Comparison of ENCODE assay signal across 29 cellular contexts in the genomic region with DNA sequence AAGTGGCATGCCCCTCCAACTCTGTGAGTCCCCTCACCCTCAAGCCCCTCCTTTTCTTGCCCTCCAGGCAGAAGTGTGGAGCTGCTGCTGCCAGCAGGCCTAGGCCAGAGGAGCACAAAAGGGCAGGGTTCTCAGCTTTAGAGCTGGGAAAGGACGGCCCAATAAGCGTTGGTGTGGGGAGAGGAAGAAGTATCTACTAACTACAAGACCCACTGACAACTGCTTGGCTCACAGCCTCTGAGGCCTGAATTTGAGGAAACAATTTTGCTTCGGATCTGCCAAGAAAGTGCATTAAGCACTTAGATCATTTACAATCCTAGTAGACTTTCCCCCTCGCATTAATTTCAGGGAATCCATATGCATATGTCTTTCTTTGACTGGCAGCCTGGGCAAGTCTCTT.
DNase-seq lines count a peak whose midpoint lies in the region; FAIRE-seq and TF ChIP-seq lines count a peak whose summit lies in the region.
"Had no signal": no experiment of that assay in that cellular context is flagged by ENCODE, and none has a peak within 500 bp of the region (broad histone marks: within the 10 kb centered on the region; RNA-seq: fewer than 3 reads in every experiment).

No MANE protein-coding gene starts in this region.

- H3K4me3 ChIP-seq in astrocyte (ENCODE audit: insufficient read depth, low read depth, low read length) (no peak overlapping the region), fibroblast of the aortic adventitia (ENCODE audit: low read depth, low read length) (no peak overlapping the region), parathyroid adenoma (ENCODE audit: low read depth, low read length) (no peak overlapping the region)
- no peak overlapping the region for H3K4me3 ChIP-seq in CD4-positive, alpha-beta memory T cell (ENCODE audit: low read length in 2 of 2)
- H3K4me3 ChIP-seq: body of pancreas, PC-9, stomach had no signal

- POLR2A ChIA-PET in CD4-positive, alpha-beta memory T cell (lab: Charles Lee; ENCODE audit: partially characterized antibody): no interaction called here

- no peak overlapping the region for H2AFZ ChIP-seq in astrocyte (ENCODE audit: low read depth, low read length)
- H2AFZ ChIP-seq in parathyroid adenoma: peak overlapping the region; percentile 21
- H2AFZ ChIP-seq: PC-9 had no signal

- no peaks in the 10 kb centered on the region for H3K79me2 ChIP-seq in astrocyte (ENCODE audit: insufficient read depth, low read length)
- H3K79me2 ChIP-seq in parathyroid adenoma: no peaks in the 10 kb centered on the region

- H3K27me3 Mint-ChIP-seq in astrocyte (ENCODE audit: low read depth, unreplicated experiment): peaks cover 5% of the 10 kb centered on the region
- H3K27me3 Mint-ChIP-seq in CD4-positive, alpha-beta memory T cell: no peaks in the 10 kb centered on the region
- H3K27me3 Mint-ChIP-seq: naive B cell had no signal

- TF ChIP-seq CTCF in astrocyte (IDR thresholded peaks at IDR 0.05; ENCODE audit: insufficient read depth, low read depth, low read length) (no peak), fibroblast of the aortic adventitia (IDR thresholded peaks at IDR 0.05; ENCODE audit: insufficient read depth, low read length) (no peak), parathyroid adenoma (IDR thresholded peaks at IDR 0.05) (no peak)

- peak; percentile 61 for DNase-seq in Ammon's horn (ENCODE audit: low spot score)
- no peak for DNase-seq in astrocyte (ENCODE audit: low read depth)
- peak; percentile 43 for DNase-seq in fibroblast of the aortic adventitia (ENCODE audit: low read depth)
- no peak for DNase-seq in CD4-positive, alpha-beta memory T cell
- no peak for DNase-seq in HTR-8/SVneo (ENCODE audit: insufficient read length, low spot score)
- no peak for DNase-seq in NCI-H526 treated with DMSO at 0.1 percent for 48 hours (lab: John Stamatoyannopoulos, UW)
- no peak for DNase-seq in DMS79 (lab: John Stamatoyannopoulos, UW)
- DNase-seq: activated CD4-positive, alpha-beta T cell treated with anti-CD3 and anti-CD28 coated beads for 48 hours; activated CD8-positive, alpha-beta memory T cell treated with anti-CD3 and anti-CD28 coated beads for 24 hours; activated effector memory CD4-positive, alpha-beta T cell treated with anti-CD3 and anti-CD28 coated beads, Interleukin-2, amount 50 U/mL, for 16 hours; body of pancreas; C1 segment of cervical spinal cord; Caco-2; GF-D8; Karpas-422; left colon; naive B cell; NCI-H2171; NCI-H510A treated with DMSO at 0.1 percent for 48 hours; PC-9; SHP77 treated with DMSO at 0.1 percent for 48 hours; small intestine; stimulated activated CD4-positive, alpha-beta T cell treated with anti-CD3 and anti-CD28 coated beads, Interleukin-1b, Interleukin-23, amount 100 ng/mL, for 48 hours; stimulated activated CD8-positive, alpha-beta memory T cell treated with anti-CD3 and anti-CD28 coated beads, Interleukin-4, amount 100 ng/mL, for 48 hours; stomach; T1000; trophoblast cell; WERI-Rb-1 had no signal

- no peaks in the 10 kb centered on the region for H3K9me3 Mint-ChIP-seq in astrocyte (ENCODE audit: unreplicated experiment)
- H3K9me3 Mint-ChIP-seq in CD4-positive, alpha-beta memory T cell: no peaks in the 10 kb centered on the region

- intact Hi-C loops in CD4-positive, alpha-beta memory T cell (cut with micrococcal nuclease): loop anchor here (5.0 kb wide), 1 partner anchor 45 kb away; no protein-coding TSS in a partner anchor

- FAIRE-seq in astrocyte (lab: Jason Lieb, UNC) (peak; percentile 9), HTR-8/SVneo (lab: Jason Lieb, UNC) (no peak)
- FAIRE-seq: small intestine had no signal

- H3K4me2 ChIP-seq in astrocyte (ENCODE audit: low read length) (no peak overlapping the region), parathyroid adenoma (ENCODE audit: low read length) (no peak overlapping the region)
- H3K4me2 ChIP-seq: PC-9 had no signal

- H3K27ac ChIP-seq in astrocyte (ENCODE audit: low read depth, low read length) (no peak overlapping the region), parathyroid adenoma (no peak overlapping the region)
- no peak overlapping the region for H3K27ac ChIP-seq in CD4-positive, alpha-beta memory T cell (ENCODE audit: low read depth, low read length)
- H3K27ac ChIP-seq: body of pancreas, PC-9, WERI-Rb-1 had no signal

- H3K9ac ChIP-seq in astrocyte (ENCODE audit: low read length) (no peak overlapping the region), parathyroid adenoma (no peak overlapping the region)

- H4K20me1 ChIP-seq in astrocyte (ENCODE audit: insufficient read depth, low read length): no peaks in the 10 kb centered on the region

- H3K27me3 ChIP-seq in astrocyte (ENCODE audit: insufficient read depth, low read length): no peaks in the 10 kb centered on the region
- H3K27me3 ChIP-seq in parathyroid adenoma (ENCODE audit: control insufficient read depth, insufficient read depth, low read length): no peaks in the 10 kb centered on the region
- H3K27me3 ChIP-seq in CD4-positive, alpha-beta memory T cell (ENCODE audit: insufficient read depth, low read length): no peaks in the 10 kb centered on the region
- H3K27me3 ChIP-seq: body of pancreas, stomach had no signal

- H3K36me3 ChIP-seq in astrocyte (ENCODE audit: insufficient read depth, low read length) (no peaks in the 10 kb centered on the region), parathyroid adenoma (ENCODE audit: control insufficient read depth, insufficient read depth, low read length) (no peaks in the 10 kb centered on the region)
- no peaks in the 10 kb centered on the region for H3K36me3 ChIP-seq in CD4-positive, alpha-beta memory T cell (ENCODE audit: insufficient read depth, low read length)
- H3K36me3 ChIP-seq: stomach, WERI-Rb-1 had no signal

- H3K4me3 Mint-ChIP-seq in astrocyte (ENCODE audit: unreplicated experiment): no peak overlapping the region
- no peak overlapping the region for H3K4me3 Mint-ChIP-seq in CD4-positive, alpha-beta memory T cell
- H3K4me3 Mint-ChIP-seq: naive B cell had no signal

- H3K4me1 ChIP-seq in astrocyte (ENCODE audit: insufficient read depth, low read length): peaks cover 15% of the 10 kb centered on the region
- no peaks in the 10 kb centered on the region for H3K4me1 ChIP-seq in parathyroid adenoma
- no peaks in the 10 kb centered on the region for H3K4me1 ChIP-seq in CD4-positive, alpha-beta memory T cell (ENCODE audit: insufficient read depth, low read length)
- H3K4me1 ChIP-seq: body of pancreas, Caco-2 had no signal

- peaks cover 1% of the 10 kb centered on the region for H3K36me3 Mint-ChIP-seq in astrocyte (ENCODE audit: low read depth, unreplicated experiment)
- no peaks in the 10 kb centered on the region for H3K36me3 Mint-ChIP-seq in CD4-positive, alpha-beta memory T cell

- CTCF ChIA-PET in CD4-positive, alpha-beta memory T cell (lab: Charles Lee; ENCODE audit: partially characterized antibody): no interaction called here

- H3K4me1 Mint-ChIP-seq in astrocyte (ENCODE audit: low read depth, unreplicated experiment): peaks cover 24% of the 10 kb centered on the region
- peaks cover 0 to 4% (median 0%) of the 10 kb centered on the region in 4 donors for H3K4me1 Mint-ChIP-seq in CD4-positive, alpha-beta memory T cell

- no peaks in the 10 kb centered on the region for H3K9me3 ChIP-seq in astrocyte (ENCODE audit: insufficient read depth, low read depth, low read length)
- H3K9me3 ChIP-seq in parathyroid adenoma (ENCODE audit: control insufficient read depth, low read length): no peaks in the 10 kb centered on the region
- H3K9me3 ChIP-seq in CD4-positive, alpha-beta memory T cell (ENCODE audit: control insufficient read depth in 1 of 2, low read length in 2 of 2): no peaks in the 10 kb centered on the region
- H3K9me3 ChIP-seq: body of pancreas, Caco-2, stomach had no signal

- H3K27ac Mint-ChIP-seq in astrocyte (ENCODE audit: unreplicated experiment): no peak overlapping the region
- no peak overlapping the region for H3K27ac Mint-ChIP-seq in CD4-positive, alpha-beta memory T cell

Comparison
In these comparisons a context has a peak if more than half of its experiments do, and no peak if none do; other contexts are left out.
1. DNase-seq: peak in Ammon's horn (single experiment) and fibroblast of the aortic adventitia (single experiment); none in astrocyte (single experiment), CD4-positive, alpha-beta memory T cell (0 of 5), HTR-8/SVneo (single experiment), NCI-H526 treated with DMSO at 0.1 percent for 48 hours (single experiment) and DMS79 (single experiment).